In the genomic region with DNA sequence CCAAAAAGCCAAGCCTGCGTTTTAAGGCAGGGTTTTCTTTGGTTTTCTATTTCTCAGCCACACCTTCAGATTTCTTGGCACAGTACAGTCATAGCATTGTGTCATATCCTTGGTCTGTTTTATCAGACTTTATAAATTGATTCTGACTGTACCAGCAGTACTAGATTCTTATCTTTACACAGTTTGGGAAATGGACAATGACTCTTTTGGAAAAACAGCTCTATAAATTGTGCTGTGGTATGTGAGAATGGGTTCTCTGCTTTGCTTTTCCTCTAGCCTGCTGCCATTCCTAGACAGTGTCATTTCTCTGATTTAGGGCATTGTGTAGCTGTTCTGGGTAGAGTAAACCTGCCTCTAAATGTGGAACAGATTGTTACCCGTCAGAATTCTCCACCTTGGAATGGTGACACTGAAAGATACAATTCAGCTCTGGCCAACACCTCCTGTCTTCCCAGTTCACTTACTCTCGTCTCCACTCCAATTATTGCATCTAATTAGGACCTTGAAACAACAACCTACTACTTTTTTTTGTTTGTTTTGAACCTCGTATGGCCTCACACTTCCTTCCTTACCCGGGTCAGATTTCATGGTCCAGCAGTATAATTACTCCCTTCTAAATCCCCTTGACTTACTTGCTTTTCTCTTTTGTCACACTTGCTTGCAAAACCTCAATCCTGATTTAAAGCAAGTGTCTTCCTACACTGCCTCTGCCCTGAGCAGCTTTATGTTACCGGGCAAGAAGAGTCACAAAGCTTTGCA, we compare ENCODE assay signal across 8 cellular contexts.
DNase-seq lines count a peak whose midpoint lies in the region; ATAC-seq, FAIRE-seq and TF ChIP-seq lines count a peak whose summit lies in the region.

No MANE protein-coding gene starts in this region.

- peak overlapping the region in 1 of 4 donors; percentile 9 for H3K4me3 ChIP-seq in transverse colon
- H3K4me3 ChIP-seq in H7 (ENCODE audit: insufficient read depth, low read depth, low read length) = no peak overlapping the region

- no peak for TF ChIP-seq POLR2A in transverse colon (IDR thresholded peaks at IDR 0.05)

- in situ Hi-C loops in transverse colon (cut with MboI; ENCODE audit: low pct_ligation_motif_present in 1 of 4, low pct_unique_long_range_greater_than_20kb in 1 of 4, low sequenced_read_pairs in 3 of 4) = no loop called here

- intact Hi-C loops in transverse colon (cut with DNase I; ENCODE audit: low total_unique reads) = no loop called here

- H3K4me1 ChIP-seq in transverse colon = peaks cover 5 to 88% (median 54%) of the 10 kb centered on the region in 4 donors

- no peak for TF ChIP-seq CTCF in transverse colon (IDR thresholded peaks at IDR 0.05)

- no peaks in the 10 kb centered on the region for H3K36me3 ChIP-seq in transverse colon
- no peaks in the 10 kb centered on the region for H3K36me3 ChIP-seq in H7 (replicated peaks; ENCODE audit: control insufficient read depth, insufficient read depth, low read length)

- H3K27ac ChIP-seq in transverse colon = peak overlapping the region; percentile 80 to 83 (median 81)

- H3K27me3 ChIP-seq in transverse colon (no peaks in the 10 kb centered on the region), H7 (ENCODE audit: control insufficient read depth, insufficient read depth, low read length) (no peaks in the 10 kb centered on the region)

- H3K9me3 ChIP-seq in transverse colon = no peaks in the 10 kb centered on the region

- DNase-seq in NCI-H2107 treated with DMSO at 0.1 percent for 48 hours (lab: John Stamatoyannopoulos, UW; ENCODE audit: unreplicated experiment) (peak; percentile 64), NCI-H2107 (lab: John Stamatoyannopoulos, UW) (no peak), amniotic stem cell (lab: John Stamatoyannopoulos, UW) (peak; percentile 7), transverse colon (no peak), H7 (no peak)
- no peak for DNase-seq in stimulated activated naive CD4-positive, alpha-beta T cell treated with Interleukin-2 at 50 U/mL for 16 hours (lab: John Stamatoyannopoulos, UW)

- no peak for TF ChIP-seq EP300 in transverse colon (IDR thresholded peaks at IDR 0.05; ENCODE audit: low read depth)

- ATAC-seq in HG03097 (IDR thresholded peaks at IDR 0.05; ENCODE audit: low FRiP score, unreplicated experiment) = no peak

- peak; percentile 13 for FAIRE-seq in islet of Langerhans (lab: Jason Lieb, UNC)

- WGBS in transverse colon (ENCODE audit: low coverage in 1 of 2), 2 donors = 32 to 34% methylated on average over 5 to 6 of the region's 6 CpGs

Comparison
In these comparisons a context has a peak if more than half of its experiments do, and no peak if none do; other contexts are left out.
1. DNase-seq: peak in NCI-H2107 treated with DMSO at 0.1 percent for 48 hours (single experiment) and amniotic stem cell (single experiment); none in NCI-H2107 (single experiment), transverse colon (single experiment), H7 (single experiment) and stimulated activated naive CD4-positive, alpha-beta T cell treated with Interleukin-2 at 50 U/mL for 16 hours (single experiment).